8 cellular contexts compared by ENCODE assay signal in the genomic region with DNA sequence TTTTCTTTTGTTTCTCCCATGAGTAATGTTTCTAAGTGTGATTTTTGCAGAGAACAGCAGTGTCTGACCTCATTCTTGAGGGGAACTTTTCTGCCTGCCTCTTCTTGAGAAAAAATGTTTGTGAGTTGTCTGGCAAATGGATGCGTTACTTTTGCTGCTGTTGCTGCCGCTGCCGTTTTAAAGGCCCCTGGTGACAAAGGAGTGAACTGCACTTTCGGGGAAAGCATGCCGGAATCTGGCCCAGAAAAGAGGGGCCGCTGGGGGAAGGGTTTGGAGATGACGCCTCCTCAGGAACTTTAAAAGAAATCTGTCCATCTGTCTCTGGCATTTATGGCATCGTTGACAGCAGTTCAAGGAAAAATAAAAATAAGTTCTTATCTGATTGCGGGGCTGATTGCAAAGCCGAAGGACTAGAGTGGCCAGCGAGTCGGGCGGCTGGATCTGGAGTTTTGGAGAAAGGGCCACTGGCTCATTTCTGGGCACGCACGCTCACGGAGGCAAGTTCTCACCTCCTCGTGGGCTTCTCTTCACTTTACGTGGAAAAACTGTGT. TPM values are rescaled to one million over a fixed set of nuclear protein-coding genes. Genes with fewer than 3 reads are reported as not detected.
DNase-seq lines count a peak whose midpoint lies in the region; ATAC-seq and TF ChIP-seq lines count a peak whose summit lies in the region.

No MANE protein-coding gene starts in this region.

- no peak overlapping the region for H2BK120ac ChIP-seq in IMR-90 (ENCODE audit: low read depth, low read length)

- no peak overlapping the region for H2AK5ac ChIP-seq in IMR-90 (ENCODE audit: low read depth, low read length)

- H3K36me3 Mint-ChIP-seq in CD14-positive monocyte, result peaks cover 5 to 12% of the 10 kb centered on the region in 2 donors

- no peak overlapping the region for H2BK5ac ChIP-seq in IMR-90 (ENCODE audit: low read depth, low read length, poor library complexity, severe bottlenecking)

- peaks cover 25% of the 10 kb centered on the region for H3K27me3 ChIP-seq in IMR-90 (ENCODE audit: control insufficient read depth, insufficient read depth, low read length)

- H2BK20ac ChIP-seq in IMR-90 (ENCODE audit: low read depth, low read length), result no peak overlapping the region

- no peak overlapping the region for H3K23ac ChIP-seq in IMR-90 (ENCODE audit: low read depth, low read length)

- H3K4me3 ChIP-seq in IMR-90 (ENCODE audit: insufficient read depth, low read depth, low read length), result no peak overlapping the region
- H3K4me3 ChIP-seq in fibroblast of villous mesenchyme (ENCODE audit: low read depth, low read length), result no peak overlapping the region

- H3K4me2 ChIP-seq in IMR-90 (ENCODE audit: low read depth, low read length), result no peak overlapping the region

- H3K27me3 Mint-ChIP-seq in CD14-positive monocyte (ENCODE audit: low read depth in 3 of 3), result peaks cover 13 to 25% (median 15%) of the 10 kb centered on the region in 3 donors

- no TSS peak for BruUV-seq in IMR-90 (replicated peaks; lab: Mats Ljungman, UMichigan)

- no peak overlapping the region for H3K56ac ChIP-seq in IMR-90 (ENCODE audit: extremely low read depth, insufficient read depth, low read length)

- H4K8ac ChIP-seq in IMR-90 (ENCODE audit: low read depth in 2 of 2, low read length in 2 of 2), result no peak overlapping the region

- TF ChIP-seq RAD21 in IMR-90 (IDR thresholded peaks at IDR 0.05; ENCODE audit: low read length), result peak; percentile 20; the same call in 1 of the 2 replicates

- in situ Hi-C loops in IMR-90 (cut with MboI; ENCODE audit: low sequenced_read_pairs), result no loop called here

- H3K4me1 Mint-ChIP-seq in CD14-positive monocyte, result peaks cover 76% of the 10 kb centered on the region

- CTCF ChIA-PET in IMR-90 (lab: Yijun Ruan, JAX), result no interaction called here

- no peak overlapping the region for H2BK15ac ChIP-seq in IMR-90 (ENCODE audit: low read depth, low read length)

- TF ChIP-seq CTCF in CD14-positive monocyte (IDR thresholded peaks at IDR 0.05), result peak; percentile 71
- peak; percentile 44 for TF ChIP-seq CTCF in IMR-90 (conservative IDR thresholded peaks at IDR 0.05; ENCODE audit: low read depth, low read length)
- peak; percentile 85 for TF ChIP-seq CTCF in fibroblast of villous mesenchyme (IDR thresholded peaks at IDR 0.05; ENCODE audit: insufficient read depth, low read depth, low read length)

- H3K4me3 Mint-ChIP-seq in CD14-positive monocyte, result peak overlapping the region in 1 of 2 donors; percentile 5

- H3K14ac ChIP-seq in IMR-90 (replicated peaks; ENCODE audit: low read depth, low read length), result no peak overlapping the region

- H3K9me1 ChIP-seq in IMR-90 (ENCODE audit: insufficient read depth, low read length), result no peaks in the 10 kb centered on the region

- H3K18ac ChIP-seq in IMR-90 (ENCODE audit: low read depth, low read length), result no peak overlapping the region

- no peak overlapping the region for H3K4ac ChIP-seq in IMR-90 (ENCODE audit: low read depth, low read length)

- no peak overlapping the region for H4K5ac ChIP-seq in IMR-90 (ENCODE audit: low read depth, low read length)

- H3K27ac Mint-ChIP-seq in CD14-positive monocyte, result no peak overlapping the region

- H3K36me3 ChIP-seq in IMR-90 (ENCODE audit: control insufficient read depth, insufficient read depth, low read length), result no peaks in the 10 kb centered on the region

- H3K9me3 Mint-ChIP-seq in CD14-positive monocyte, result peaks cover 0 to 2% (median 0%) of the 10 kb centered on the region in 7 donors

- no peak for TF ChIP-seq POLR2A in IMR-90 (IDR thresholded peaks at IDR 0.05; ENCODE audit: low read depth, low read length)

- no peaks in the 10 kb centered on the region for H3K79me1 ChIP-seq in IMR-90 (ENCODE audit: low read depth in 1 of 2, low read length in 2 of 2)

- dilution Hi-C loops in IMR-90 (cut with HindIII; ENCODE audit: low sequenced_read_pairs, unreplicated experiment), result no loop called here

- no peak overlapping the region for H2AFZ ChIP-seq in IMR-90 (replicated peaks; ENCODE audit: low read length, poor library complexity)

- no peaks in the 10 kb centered on the region for H3K9me3 ChIP-seq in IMR-90 (ENCODE audit: control insufficient read depth, insufficient read depth, low read length)

- no peaks in the 10 kb centered on the region for H3K4me1 ChIP-seq in IMR-90 (ENCODE audit: control insufficient read depth, insufficient read depth, low read length)

- H4K20me1 ChIP-seq in IMR-90 (ENCODE audit: insufficient read depth, low read length), result no peaks in the 10 kb centered on the region

- WGBS in IMR-90 (ENCODE audit: extremely low coverage in 2 of 2, insufficient read length in 1 of 2), 2 experiments, result 35% methylated on average over 6 of the region's 18 CpGs; no CpG with 5 or more reads in 1 of the 2 experiments

- DNase-seq in CD14-positive monocyte (ENCODE audit: low spot score), result no peak
- DNase-seq in IMR-90, result peak; percentile 24
- DNase-seq in activated T-cell treated with anti-CD3 and anti-CD28 coated beads for 48 hours (ENCODE audit: low read depth), result peak; percentile 32
- DNase-seq in fibroblast of villous mesenchyme (ENCODE audit: low read depth), result peak; percentile 86
- peak; percentile 33 for DNase-seq in renal cortical epithelial cell (ENCODE audit: low read depth)
- DNase-seq in middle frontal gyrus (ENCODE audit: extremely low spot score, low spot score), result no peak

- H3K27ac ChIP-seq in IMR-90 (ENCODE audit: insufficient read depth, low read length), result no peak overlapping the region

- H3K9ac ChIP-seq in IMR-90 (ENCODE audit: low read depth, low read length), result no peak overlapping the region

- POLR2A ChIA-PET in IMR-90 (lab: Charles Lee; ENCODE audit: unreplicated experiment), result no interaction called here

- ATAC-seq in IMR-90 (ENCODE audit: low read depth) (peak; percentile 63; the same call in 1 of the 2 replicates), esophagus mucosa (no peak), HG03097 (IDR thresholded peaks at IDR 0.05; ENCODE audit: low FRiP score, unreplicated experiment) (no peak)

- H4K91ac ChIP-seq in IMR-90 (ENCODE audit: insufficient read depth, low read depth, low read length), result no peak overlapping the region

- H2AK9ac ChIP-seq in IMR-90 (replicated peaks; ENCODE audit: low read depth, low read length, poor library complexity), result no peak overlapping the region

- intact Hi-C loops in CD14-positive monocyte (cut with micrococcal nuclease) (loop anchor here (5.0 kb wide), 2 partner anchors 76 to 86 kb away; no protein-coding TSS in a partner anchor), IMR-90 (cut with micrococcal nuclease) (no loop called here)

TF ChIP-seq in IMR-90, 13 proteins besides CTCF, POLR2A, EP300 and RAD21:
- TF ChIP-seq, protein P1, sequence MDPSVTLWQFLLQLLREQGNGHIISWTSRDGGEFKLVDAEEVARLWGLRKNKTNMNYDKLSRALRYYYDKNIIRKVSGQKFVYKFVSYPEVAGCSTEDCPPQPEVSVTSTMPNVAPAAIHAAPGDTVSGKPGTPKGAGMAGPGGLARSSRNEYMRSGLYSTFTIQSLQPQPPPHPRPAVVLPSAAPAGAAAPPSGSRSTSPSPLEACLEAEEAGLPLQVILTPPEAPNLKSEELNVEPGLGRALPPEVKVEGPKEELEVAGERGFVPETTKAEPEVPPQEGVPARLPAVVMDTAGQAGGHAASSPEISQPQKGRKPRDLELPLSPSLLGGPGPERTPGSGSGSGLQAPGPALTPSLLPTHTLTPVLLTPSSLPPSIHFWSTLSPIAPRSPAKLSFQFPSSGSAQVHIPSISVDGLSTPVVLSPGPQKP (IDR thresholded peaks at IDR 0.05; ENCODE audit: borderline replicate concordance, low read depth, low read length), result no peak
- no peak for TF ChIP-seq CEBPB (IDR thresholded peaks at IDR 0.05; ENCODE audit: low read depth, low read length)
- TF ChIP-seq MAZ (IDR thresholded peaks at IDR 0.05; ENCODE audit: borderline replicate concordance, low read depth, low read length), result no peak
- no peak for TF ChIP-seq RCOR1 (IDR thresholded peaks at IDR 0.05; ENCODE audit: insufficient replicate concordance, low read length)
- TF ChIP-seq RFX5 (IDR thresholded peaks at IDR 0.05; ENCODE audit: low read depth, low read length), result no peak
- TF ChIP-seq MAFK (IDR thresholded peaks at IDR 0.05; ENCODE audit: low read depth, low read length), result no peak
- TF ChIP-seq FOS (IDR thresholded peaks at IDR 0.05; ENCODE audit: low read depth, low read length), result no peak
- TF ChIP-seq NFE2L2 (IDR thresholded peaks at IDR 0.05; ENCODE audit: low read depth, low read length), result no peak
- TF ChIP-seq SMC3 (IDR thresholded peaks at IDR 0.05; ENCODE audit: low read depth, low read length), result no peak
- TF ChIP-seq BHLHE40 (IDR thresholded peaks at IDR 0.05; ENCODE audit: low read depth, low read length), result no peak
- TF ChIP-seq, protein P2, sequence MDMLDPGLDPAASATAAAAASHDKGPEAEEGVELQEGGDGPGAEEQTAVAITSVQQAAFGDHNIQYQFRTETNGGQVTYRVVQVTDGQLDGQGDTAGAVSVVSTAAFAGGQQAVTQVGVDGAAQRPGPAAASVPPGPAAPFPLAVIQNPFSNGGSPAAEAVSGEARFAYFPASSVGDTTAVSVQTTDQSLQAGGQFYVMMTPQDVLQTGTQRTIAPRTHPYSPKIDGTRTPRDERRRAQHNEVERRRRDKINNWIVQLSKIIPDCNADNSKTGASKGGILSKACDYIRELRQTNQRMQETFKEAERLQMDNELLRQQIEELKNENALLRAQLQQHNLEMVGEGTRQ (IDR thresholded peaks at IDR 0.05; ENCODE audit: low read depth, low read length), result no peak
- no peak for TF ChIP-seq CHD1 (IDR thresholded peaks at IDR 0.05; ENCODE audit: low read depth, low read length)

RNA-seq across cellular contexts. Expression of a gene that starts 16.5 kb away (rescaled TPM):
- 1 to 10 TPM; 4.1 to 8.3 TPM for polyA plus RNA-seq in CD14-positive monocyte
- not detected in 2 replicates for total RNA-seq in IMR-90 (2012; rRNA removed)
- not detected in 2 replicates for polyA plus RNA-seq in IMR-90 (2012; rRNA removed)
- not detected in 2 replicates for polyA plus RNA-seq in IMR-90 (2012; cell fraction: cytosol; rRNA removed)
- polyA plus RNA-seq in IMR-90 (2012; cell fraction: nucleus; rRNA removed; ENCODE audit: low replicate concordance), result not detected in 2 replicates
- total RNA-seq in fibroblast of villous mesenchyme, result 0.32 and 0.86 TPM in 2 replicates
- 5.7 and 53.7 TPM in 2 replicates for total RNA-seq in renal cortical epithelial cell
- total RNA-seq in esophagus mucosa, result 5.4 TPM

Comparison
In these comparisons a context has a peak if more than half of its experiments do, and no peak if none do; other contexts are left out.
1. DNase-seq: peak in IMR-90 (single experiment), activated T-cell treated with anti-CD3 and anti-CD28 coated beads for 48 hours (single experiment), fibroblast of villous mesenchyme (single experiment) and renal cortical epithelial cell (single experiment); none in CD14-positive monocyte (single experiment) and middle frontal gyrus (single experiment).
2. Peak in every context shown above with its lines, with median percentiles within 50 percentile points of each other: CTCF ChIP-seq.